Comparison of ENCODE assay signal across 18 cellular contexts in the genomic region with DNA sequence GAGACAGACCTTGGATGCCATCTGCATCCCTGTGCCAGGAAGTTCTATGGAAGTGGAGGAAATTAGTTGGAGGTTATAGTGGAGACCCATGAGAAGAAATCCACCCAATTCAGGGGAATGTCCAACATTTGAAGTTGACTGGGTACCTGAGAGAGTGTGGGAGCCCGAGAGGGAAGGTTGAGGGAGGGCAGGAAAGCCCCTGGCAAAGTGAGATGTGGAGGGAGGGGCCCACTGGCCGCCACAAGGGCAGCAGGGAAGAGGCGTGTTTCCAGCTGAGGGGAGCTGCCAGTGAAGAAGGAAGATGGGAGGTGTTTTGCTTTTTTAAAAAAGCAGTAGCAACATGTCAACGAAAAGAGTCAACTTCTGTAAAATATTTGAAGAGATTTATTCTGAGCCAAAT. TPM values are rescaled to one million over a fixed set of nuclear protein-coding genes. Genes with fewer than 3 reads are reported as not detected.
DNase-seq lines count a peak whose midpoint lies in the region; ATAC-seq and FAIRE-seq lines count a peak whose summit lies in the region.
"Had no signal": no experiment of that assay in that cellular context is flagged by ENCODE, and none has a peak within 500 bp of the region (broad histone marks: within the 10 kb centered on the region; RNA-seq: fewer than 3 reads in every experiment).

No MANE protein-coding gene starts in this region.

- peaks cover 4% of the 10 kb centered on the region for H3K36me3 Mint-ChIP-seq in activated T-helper 2 cell treated with anti-CD3 and anti-CD28 coated beads, Interferon-gamma antibody, Interleukin-2, Interleukin-4, amounts not matched to agents 10 μg/mL and 5 μg/mL and 100 μg/mL, durations not matched to agents 14 hours and 24 hours and 36 hours (ENCODE audit: low read depth)
- peaks cover 0 to 12% (median 0%) of the 10 kb centered on the region in 5 donors for H3K36me3 Mint-ChIP-seq in naive thymus-derived CD4-positive, alpha-beta T cell
- H3K36me3 Mint-ChIP-seq: T-cell had no signal

- no peak for ATAC-seq in naive thymus-derived CD4-positive, alpha-beta T cell
- ATAC-seq in sciatic nerve: no peak
- ATAC-seq in HG03280 (IDR thresholded peaks at IDR 0.05; ENCODE audit: unreplicated experiment): no peak

- peak overlapping the region; percentile 49 for H3K27ac Mint-ChIP-seq in activated T-helper 2 cell treated with anti-CD3 and anti-CD28 coated beads, Interferon-gamma antibody, Interleukin-2, Interleukin-4, amounts not matched to agents 10 μg/mL and 5 μg/mL and 100 μg/mL, durations not matched to agents 14 hours and 24 hours and 36 hours
- H3K27ac Mint-ChIP-seq in naive thymus-derived CD4-positive, alpha-beta T cell: peak overlapping the region in 5 of 9 donors; percentile 7 to 75 (median 45)

- 76 to 81% (median 77%) methylated on average over 4 of the region's 4 CpGs for WGBS in small intestine, 3 donors

- no peak for FAIRE-seq in small intestine (lab: Jason Lieb, UNC)
- FAIRE-seq: bronchial epithelial cell, G401.6 had no signal

- H3K27me3 Mint-ChIP-seq in activated T-helper 2 cell treated with anti-CD3 and anti-CD28 coated beads, Interferon-gamma antibody, Interleukin-2, Interleukin-4, amounts not matched to agents 10 μg/mL and 5 μg/mL and 100 μg/mL, durations not matched to agents 14 hours and 24 hours and 36 hours (ENCODE audit: low read depth): peaks cover 1% of the 10 kb centered on the region
- H3K27me3 Mint-ChIP-seq in naive thymus-derived CD4-positive, alpha-beta T cell: peaks cover 0 to 9% (median 0%) of the 10 kb centered on the region in 5 donors
- H3K27me3 Mint-ChIP-seq: T-cell had no signal

- POLR2A ChIA-PET in naive thymus-derived CD4-positive, alpha-beta T cell (lab: Charles Lee): interaction anchor here (0.8 to 1.1 kb wide), 2 partner anchors 73 to 77 kb away, joined by 3 read pairs; a partner anchor contains a TSS

- no peaks in the 10 kb centered on the region for H3K9me3 ChIP-seq in naive thymus-derived CD4-positive, alpha-beta T cell (ENCODE audit: control insufficient read depth in 2 of 3, low read length in 3 of 3)
- no peaks in the 10 kb centered on the region for H3K9me3 ChIP-seq in small intestine (ENCODE audit: control insufficient read depth, low read depth)
- H3K9me3 ChIP-seq: testis had no signal

- H3K36me3 ChIP-seq in ACC112 (ENCODE audit: insufficient read depth, low read length) (no peaks in the 10 kb centered on the region), small intestine (ENCODE audit: control insufficient read depth in 2 of 2, insufficient read depth in 2 of 2, low read length in 2 of 2) (no peaks in the 10 kb centered on the region)
- H3K36me3 ChIP-seq in naive thymus-derived CD4-positive, alpha-beta T cell (ENCODE audit: control insufficient read depth in 2 of 3, insufficient read depth in 3 of 3, low read length in 3 of 3): no peaks in the 10 kb centered on the region

- peaks cover 17% of the 10 kb centered on the region for H3K4me1 Mint-ChIP-seq in activated T-helper 2 cell treated with anti-CD3 and anti-CD28 coated beads, Interferon-gamma antibody, Interleukin-2, Interleukin-4, amounts not matched to agents 10 μg/mL and 5 μg/mL and 100 μg/mL, durations not matched to agents 14 hours and 24 hours and 36 hours (ENCODE audit: low read depth)
- H3K4me1 Mint-ChIP-seq in naive thymus-derived CD4-positive, alpha-beta T cell: peaks cover 9 to 29% (median 9%) of the 10 kb centered on the region in 7 donors

- peaks cover 3% of the 10 kb centered on the region for H3K9me3 Mint-ChIP-seq in activated T-helper 2 cell treated with anti-CD3 and anti-CD28 coated beads, Interferon-gamma antibody, Interleukin-2, Interleukin-4, amounts not matched to agents 10 μg/mL and 5 μg/mL and 100 μg/mL, durations not matched to agents 14 hours and 24 hours and 36 hours
- H3K9me3 Mint-ChIP-seq in naive thymus-derived CD4-positive, alpha-beta T cell: peaks cover 0 to 5% (median 0%) of the 10 kb centered on the region in 11 donors
- H3K9me3 Mint-ChIP-seq: T-cell had no signal

- intact Hi-C loops in activated T-helper 2 cell treated with anti-CD3 and anti-CD28 coated beads, Interferon-gamma antibody, Interleukin-2, Interleukin-4, amounts not matched to agents 10 μg/mL and 5 μg/mL and 100 μg/mL, durations not matched to agents 14 hours and 24 hours and 36 hours (cut with micrococcal nuclease): no loop called here
- intact Hi-C loops in naive thymus-derived CD4-positive, alpha-beta T cell (cut with micrococcal nuclease): no loop called here
- intact Hi-C loops in sciatic nerve (cut with DNase I): no loop called here

- CTCF ChIA-PET in naive thymus-derived CD4-positive, alpha-beta T cell (lab: Charles Lee): interaction anchor here (1.7 kb wide), 1 partner anchor 12 kb away, joined by 4 read pairs; no protein-coding TSS in a partner anchor

- no peaks in the 10 kb centered on the region for H3K4me1 ChIP-seq in ACC112 (ENCODE audit: control insufficient read depth, insufficient read depth, low read length, unreplicated experiment)
- peaks cover 0 to 15% of the 10 kb centered on the region in 2 donors for H3K4me1 ChIP-seq in naive thymus-derived CD4-positive, alpha-beta T cell (ENCODE audit: control insufficient read depth in 2 of 2, insufficient read depth in 2 of 2, low read length in 2 of 2)
- H3K4me1 ChIP-seq in small intestine (ENCODE audit: control insufficient read depth in 2 of 2, insufficient read depth in 1 of 2, low read depth in 1 of 2, low read length in 1 of 2): no peaks in the 10 kb centered on the region

- no peak overlapping the region for H3K4me3 ChIP-seq in ACC112 (ENCODE audit: low read depth, low read length)
- H3K4me3 ChIP-seq in naive thymus-derived CD4-positive, alpha-beta T cell (ENCODE audit: low read length): no peak overlapping the region
- H3K4me3 ChIP-seq in small intestine (ENCODE audit: low read depth in 1 of 2, low read length in 2 of 2): no peak overlapping the region
- H3K4me3 ChIP-seq: testis had no signal

- peak overlapping the region; percentile 65 for H2AFZ ChIP-seq in ACC112 (ENCODE audit: low read length, unreplicated experiment)

- H3K4me3 Mint-ChIP-seq in activated T-helper 2 cell treated with anti-CD3 and anti-CD28 coated beads, Interferon-gamma antibody, Interleukin-2, Interleukin-4, amounts not matched to agents 10 μg/mL and 5 μg/mL and 100 μg/mL, durations not matched to agents 14 hours and 24 hours and 36 hours (ENCODE audit: low read depth): no peak overlapping the region
- peak overlapping the region in 1 of 10 donors; percentile 53 for H3K4me3 Mint-ChIP-seq in naive thymus-derived CD4-positive, alpha-beta T cell
- H3K4me3 Mint-ChIP-seq: T-cell had no signal

- DNase-seq in CD1c-positive myeloid dendritic cell (ENCODE audit: extremely low spot score) (peak; percentile 9), sciatic nerve (ENCODE audit: low spot score) (no peak), D341Med (ENCODE audit: low spot score) (no peak), small intestine (no peak)
- no peak for DNase-seq in activated T-helper 2 cell treated with anti-CD3 and anti-CD28 coated beads, Interferon-gamma antibody, Interleukin-2, Interleukin-4, amounts not matched to agents 10 μg/mL and 5 μg/mL and 100 μg/mL, durations not matched to agents 14 hours and 24 hours and 36 hours (ENCODE audit: low spot score)
- DNase-seq in naive thymus-derived CD4-positive, alpha-beta T cell: no peak
- DNase-seq: HCEC 1CT; KG1; NCI-H2081; NCI-H510A treated with DMSO at 0.1 percent for 48 hours; Right ventricle myocardium superior; stimulated activated CD4-positive, alpha-beta T cell treated with anti-CD3 and anti-CD28 coated beads, Interleukin-4, amount 100 ng/mL, for 1 hour; T-cell; testis had no signal

- no peak overlapping the region for H3K27ac ChIP-seq in ACC112 (ENCODE audit: low read depth, low read length)
- H3K27ac ChIP-seq in naive thymus-derived CD4-positive, alpha-beta T cell (ENCODE audit: low read depth, low read length): no peak overlapping the region
- H3K27ac ChIP-seq in small intestine (ENCODE audit: low read depth in 1 of 2, low read length in 1 of 2): no peak overlapping the region
- H3K27ac ChIP-seq: testis had no signal

- no peaks in the 10 kb centered on the region for H3K79me2 ChIP-seq in ACC112 (ENCODE audit: control insufficient read depth, insufficient read depth, low read length, unreplicated experiment)

- H3K27me3 ChIP-seq in ACC112 (ENCODE audit: insufficient read depth, low read length): no peaks in the 10 kb centered on the region
- H3K27me3 ChIP-seq in naive thymus-derived CD4-positive, alpha-beta T cell (ENCODE audit: control insufficient read depth in 2 of 2, insufficient read depth in 2 of 2, low read length in 2 of 2): no peaks in the 10 kb centered on the region
- H3K27me3 ChIP-seq in small intestine (ENCODE audit: control insufficient read depth in 2 of 2, insufficient read depth in 2 of 2, low read length in 2 of 2): no peaks in the 10 kb centered on the region
- H3K27me3 ChIP-seq: testis had no signal

RNA-seq across cellular contexts. Expression of a gene that starts 16.3 kb away (rescaled TPM):
- total RNA-seq in activated T-helper 2 cell treated with anti-CD3 and anti-CD28 coated beads, Interferon-gamma antibody, Interleukin-2, Interleukin-4, amounts not matched to agents 10 μg/mL and 5 μg/mL and 100 μg/mL, durations not matched to agents 14 hours and 24 hours and 36 hours: 120 and 123 TPM in 2 replicates
- 10 to 100 TPM; 25.1 to 74.4 (median 52.0) TPM for total RNA-seq in naive thymus-derived CD4-positive, alpha-beta T cell
- 10 to 100 TPM; 33.1 to 34.1 TPM for polyA plus RNA-seq in naive thymus-derived CD4-positive, alpha-beta T cell
- total RNA-seq in sciatic nerve: 34.1 TPM
- 1 to 10 TPM in 2 of 3 donors, under 1 TPM in 1; 0.22 to 3.6 (median 1.1) TPM for polyA plus RNA-seq in small intestine

RNA-seq across cellular contexts. Expression of a gene that starts 52.0 kb away (rescaled TPM):
- 72.0 and 73.0 TPM in 2 replicates for total RNA-seq in activated T-helper 2 cell treated with anti-CD3 and anti-CD28 coated beads, Interferon-gamma antibody, Interleukin-2, Interleukin-4, amounts not matched to agents 10 μg/mL and 5 μg/mL and 100 μg/mL, durations not matched to agents 14 hours and 24 hours and 36 hours
- total RNA-seq in naive thymus-derived CD4-positive, alpha-beta T cell: 10 to 100 TPM; 19.7 to 60.5 (median 56.4) TPM
- polyA plus RNA-seq in naive thymus-derived CD4-positive, alpha-beta T cell: 10 to 100 TPM; 77.9 to 94.2 TPM
- total RNA-seq in sciatic nerve: 122 TPM
- polyA plus RNA-seq in small intestine: 100 to 1,000 TPM; 306 to 539 (median 531) TPM
